ENCODE assay signal across 9 cellular contexts in genomic region chr6:150632785-150633465, GRCh38. TPM values are rescaled to one million over a fixed set of nuclear protein-coding genes. Genes with fewer than 3 reads are reported as not detected.
DNase-seq lines count a peak whose midpoint lies in the region; ATAC-seq and TF ChIP-seq lines count a peak whose summit lies in the region.
"Had no signal": no experiment of that assay in that cellular context is flagged by ENCODE, and none has a peak within 500 bp of the region (broad histone marks: within the 10 kb centered on the region; RNA-seq: fewer than 3 reads in every experiment).

No MANE protein-coding gene starts in this region.

- no peaks in the 10 kb centered on the region for H3K9me3 Mint-ChIP-seq in CD4-positive, alpha-beta T cell
- H3K9me3 Mint-ChIP-seq in effector memory CD8-positive, alpha-beta T cell: no peaks in the 10 kb centered on the region
- H3K9me3 Mint-ChIP-seq in H9: no peaks in the 10 kb centered on the region

- H3K23ac ChIP-seq in H9 (ENCODE audit: insufficient read length, low read depth, low read length): no peak overlapping the region

- no peak overlapping the region for H4K8ac ChIP-seq in H9 (replicated peaks; ENCODE audit: insufficient read length, low read depth, low read length)

- WGBS in H9 (ENCODE audit: extremely low coverage, insufficient read length, low lambda C conversion rate): no CpG with 5 or more reads among the region's 13 CpGs

- H3K56ac ChIP-seq in H9 (ENCODE audit: insufficient read length, low read depth, low read length): no peak overlapping the region

- no peak overlapping the region for H3K4me2 ChIP-seq in H9 (ENCODE audit: insufficient read depth, insufficient read length, low read length)

- H3K4me3 Mint-ChIP-seq in CD4-positive, alpha-beta T cell: peak overlapping the region; percentile 77
- H3K4me3 Mint-ChIP-seq in effector memory CD8-positive, alpha-beta T cell: peak overlapping the region; percentile 90 to 94
- no peak overlapping the region for H3K4me3 Mint-ChIP-seq in H9

- H3K18ac ChIP-seq in H9 (ENCODE audit: insufficient read length, low read depth, low read length): no peak overlapping the region

- H3K79me2 ChIP-seq in H9 (ENCODE audit: insufficient read depth, low read length): no peaks in the 10 kb centered on the region

- no peak overlapping the region for H3T11ph ChIP-seq in H9 (ENCODE audit: low read length)

- H2BK120ac ChIP-seq in H9 (ENCODE audit: low read depth, low read length, poor library complexity, severe bottlenecking): no peak overlapping the region

- peak; percentile 28 for ATAC-seq in CD4-positive, alpha-beta T cell (ENCODE audit: poor library complexity)
- peak; percentile 39 for ATAC-seq in GM19043 (IDR thresholded peaks at IDR 0.05; ENCODE audit: low read depth, unreplicated experiment)
- ATAC-seq in HG03175 (IDR thresholded peaks at IDR 0.05; ENCODE audit: unreplicated experiment): peak; percentile 60
- ATAC-seq in effector memory CD8-positive, alpha-beta T cell (replicated peaks): peak; percentile 44

- H3K27ac Mint-ChIP-seq in CD4-positive, alpha-beta T cell: peak overlapping the region; percentile 77
- H3K27ac Mint-ChIP-seq in effector memory CD8-positive, alpha-beta T cell: peak overlapping the region; percentile 94 to 97
- H3K27ac Mint-ChIP-seq in H9: no peak overlapping the region

- POLR2A ChIA-PET in CD4-positive, alpha-beta T cell (lab: Charles Lee): interaction anchor here (2.0 kb wide), 1 partner anchor 33 kb away, joined by 5 read pairs; the partner anchor contains the start of gene PLEKHG1

- no peak overlapping the region for H2BK12ac ChIP-seq in H9 (ENCODE audit: insufficient read length, low read depth, low read length)

- H3K4ac ChIP-seq in H9 (ENCODE audit: low read depth, low read length): no peak overlapping the region

- H4K20me1 ChIP-seq in H9 (ENCODE audit: control insufficient read depth, insufficient read depth, insufficient read length): no peaks in the 10 kb centered on the region

- no peaks in the 10 kb centered on the region for H3K9me3 ChIP-seq in CD4-positive, alpha-beta T cell (ENCODE audit: control insufficient read depth, low read length)
- no peaks in the 10 kb centered on the region for H3K9me3 ChIP-seq in H9 (ENCODE audit: control insufficient read depth, low read depth, low read length)

- no peaks in the 10 kb centered on the region for H3K4me1 ChIP-seq in H9 (ENCODE audit: insufficient read depth, low read length)

- no peak overlapping the region for H2BK15ac ChIP-seq in H9 (ENCODE audit: low read depth, low read length)

- intact Hi-C loops in CD4-positive, alpha-beta T cell (cut with DNase I, micrococcal nuclease): no loop called here

- no peaks in the 10 kb centered on the region for H3K27me3 ChIP-seq in CD4-positive, alpha-beta T cell (ENCODE audit: control insufficient read depth, insufficient read depth, low read length)
- no peaks in the 10 kb centered on the region for H3K27me3 ChIP-seq in H9 (ENCODE audit: insufficient read depth, low read length)

- no peak for TF ChIP-seq CTCF in CD4-positive, alpha-beta T cell (IDR thresholded peaks at IDR 0.05)
- TF ChIP-seq CTCF in H9 (conservative IDR thresholded peaks at IDR 0.05): no peak

- H4K5ac ChIP-seq in H9 (ENCODE audit: insufficient read length, low read depth, low read length): no peak overlapping the region

- no peak overlapping the region for H3K27ac ChIP-seq in CD4-positive, alpha-beta T cell (ENCODE audit: low read depth, low read length)
- H3K27ac ChIP-seq in H9 (ENCODE audit: insufficient read length, low read depth, low read length): no peak overlapping the region

- H3K79me1 ChIP-seq in H9 (ENCODE audit: insufficient read depth, low read depth, low read length, poor library complexity, severe bottlenecking): no peaks in the 10 kb centered on the region

- no peak overlapping the region for H2BK5ac ChIP-seq in H9 (ENCODE audit: insufficient read length, low read length)

- no peaks in the 10 kb centered on the region for H3K23me2 ChIP-seq in H9 (ENCODE audit: insufficient read length, low read depth, low read length, poor library complexity, severe bottlenecking)

- H3K36me3 Mint-ChIP-seq in CD4-positive, alpha-beta T cell (ENCODE audit: low read depth): no peaks in the 10 kb centered on the region
- no peaks in the 10 kb centered on the region for H3K36me3 Mint-ChIP-seq in effector memory CD8-positive, alpha-beta T cell (ENCODE audit: insufficient read depth)
- H3K36me3 Mint-ChIP-seq in H9 (ENCODE audit: insufficient read depth in 1 of 3, low read depth in 3 of 3): no peaks in the 10 kb centered on the region

- H3K27me3 Mint-ChIP-seq in CD4-positive, alpha-beta T cell: no peaks in the 10 kb centered on the region
- no peaks in the 10 kb centered on the region for H3K27me3 Mint-ChIP-seq in effector memory CD8-positive, alpha-beta T cell
- H3K27me3 Mint-ChIP-seq in H9 (ENCODE audit: low read depth): peaks cover 5% of the 10 kb centered on the region

- H2AK5ac ChIP-seq in H9 (ENCODE audit: insufficient read length, low read length): no peak overlapping the region

- CTCF ChIA-PET in CD4-positive, alpha-beta T cell (lab: Charles Lee): no interaction called here

- no peak overlapping the region; the same call in 1 of the 2 replicates for H3K14ac ChIP-seq in H9 (ENCODE audit: insufficient read depth, low read length)

- H3K4me1 Mint-ChIP-seq in CD4-positive, alpha-beta T cell (ENCODE audit: low read depth): peaks cover 32% of the 10 kb centered on the region
- peaks cover 24 to 57% of the 10 kb centered on the region in 2 donors for H3K4me1 Mint-ChIP-seq in effector memory CD8-positive, alpha-beta T cell (ENCODE audit: low read depth in 2 of 2)
- H3K4me1 Mint-ChIP-seq in H9: peaks cover 0 to 3% of the 10 kb centered on the region in 2 experiments; a peak in 2 of 4 replicates

- no peak overlapping the region for H2AFZ ChIP-seq in H9 (ENCODE audit: low read length)

- no peak for DNase-seq in CD4-positive, alpha-beta T cell
- peak in 1 of 3 experiments; percentile 17 for DNase-seq in effector memory CD8-positive, alpha-beta T cell
- DNase-seq in SKM-1 treated with dmso at 0.1 percent for 144 hours (lab: John Stamatoyannopoulos, UW; ENCODE audit: unreplicated experiment): no peak
- DNase-seq in H9: no peak
- DNase-seq in NCI-H1930 (lab: John Stamatoyannopoulos, UW): no peak
- no peak for DNase-seq in NCI-H128 (lab: John Stamatoyannopoulos, UW; ENCODE audit: unreplicated experiment)
- DNase-seq: DMS53 had no signal

- no peak overlapping the region for H2BK20ac ChIP-seq in H9 (ENCODE audit: low read depth, low read length, poor library complexity, severe bottlenecking)

- no peak overlapping the region for H3K9ac ChIP-seq in H9 (ENCODE audit: extremely low read depth, insufficient read length, low read length)

- H4K91ac ChIP-seq in H9 (ENCODE audit: insufficient read length, low read depth, low read length): no peak overlapping the region

RNA-seq across cellular contexts. Expression of gene PLEKHG1, which starts 33.2 kb away (rescaled TPM):
- total RNA-seq in CD4-positive, alpha-beta T cell: 1 to 10 TPM; 1.5 to 1.8 TPM
- total RNA-seq in H9 (2021): 0.64 and 1.0 TPM in 2 replicates

Comparison
In these comparisons a context has a peak if more than half of its experiments do, and no peak if none do; other contexts are left out.
1. H3K27ac Mint-ChIP-seq: peak in CD4-positive, alpha-beta T cell (single experiment) and effector memory CD8-positive, alpha-beta T cell (2 of 2); none in H9 (0 of 3).
2. H3K4me3 Mint-ChIP-seq: peak in CD4-positive, alpha-beta T cell (single experiment) and effector memory CD8-positive, alpha-beta T cell (2 of 2); none in H9 (0 of 2).
3. Peak in every context shown above with its lines, with median percentiles within 50 percentile points of each other: ATAC-seq.